Comparison of ENCODE assay signal across 37 cellular contexts in the genomic region with DNA sequence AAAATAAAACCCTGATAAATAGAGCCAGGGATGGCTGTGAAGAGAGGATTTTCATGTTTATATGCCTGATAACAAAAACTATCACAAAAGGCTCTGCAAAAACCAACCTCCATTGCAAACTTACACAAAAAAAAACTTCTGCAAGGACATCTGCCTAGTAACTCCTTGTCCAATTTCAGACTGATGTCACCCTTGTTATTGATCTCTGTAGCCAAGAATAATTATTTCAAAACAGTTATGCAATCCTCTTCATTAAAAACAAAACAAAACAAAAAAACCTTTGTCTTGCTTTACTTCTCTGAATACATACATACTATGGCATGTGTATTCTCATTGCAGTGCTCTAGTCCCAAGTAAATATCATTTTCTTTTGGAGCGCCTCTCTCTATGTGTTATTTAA.
"Had no signal": no experiment of that assay in that cellular context is flagged by ENCODE, and none has a peak within 500 bp of the region (broad histone marks: within the 10 kb centered on the region; RNA-seq: fewer than 3 reads in every experiment).

No MANE protein-coding gene starts in this region.

- H3K4me3 Mint-ChIP-seq: activated CD4-positive, alpha-beta memory T cell treated with anti-CD3 and anti-CD28 coated beads, Interleukin-2, amount 10 ng/mL, durations not matched to agents 7 days and 5 days; activated CD8-positive, alpha-beta memory T cell treated with anti-CD3 and anti-CD28 coated beads, Interleukin-2, amount 10 ng/mL, durations not matched to agents 7 days and 5 days; activated naive CD4-positive, alpha-beta T cell treated with anti-CD3 and anti-CD28 coated beads, Interleukin-2, amount 10 ng/mL, durations not matched to agents 7 days and 5 days; activated naive CD8-positive, alpha-beta T cell; activated naive CD8-positive, alpha-beta T cell treated with anti-CD3 and anti-CD28 coated beads, Interleukin-2, amount 50 U/mL, for 24 hours; brain had no signal

- H3K9me3 Mint-ChIP-seq: activated CD4-positive, alpha-beta memory T cell treated with anti-CD3 and anti-CD28 coated beads, Interleukin-2, amount 10 ng/mL, durations not matched to agents 7 days and 5 days had no signal

- H3K36me3 ChIP-seq: Peyer's patch, SJSA1, WERI-Rb-1 had no signal

- H3K9me3 ChIP-seq: Peyer's patch had no signal

- H3K4me3 ChIP-seq: Peyer's patch, SJSA1 had no signal

- H3K27me3 Mint-ChIP-seq: brain had no signal

- H3K27ac Mint-ChIP-seq: activated CD4-positive, alpha-beta memory T cell treated with anti-CD3 and anti-CD28 coated beads, Interleukin-2, amount 10 ng/mL, durations not matched to agents 7 days and 5 days; activated CD8-positive, alpha-beta memory T cell treated with anti-CD3 and anti-CD28 coated beads, Interleukin-2, amount 10 ng/mL, durations not matched to agents 7 days and 5 days; activated naive CD4-positive, alpha-beta T cell treated with anti-CD3 and anti-CD28 coated beads, Interleukin-2, amount 10 ng/mL, durations not matched to agents 7 days and 5 days; activated naive CD8-positive, alpha-beta T cell; activated naive CD8-positive, alpha-beta T cell treated with anti-CD3 and anti-CD28 coated beads, Interleukin-2, amount 50 U/mL, for 24 hours; brain had no signal

- DNase-seq: activated CD4-positive, alpha-beta memory T cell treated with anti-CD3 and anti-CD28 coated beads, Interleukin-2, amount 10 ng/mL, durations not matched to agents 7 days and 5 days; activated CD4-positive, alpha-beta T cell treated with anti-CD3 and anti-CD28 coated beads for 1 hour; activated CD4-positive, alpha-beta T cell treated with anti-CD3 and anti-CD28 coated beads for 48 hours; activated CD4-positive, CD25-positive, alpha-beta regulatory T cell; activated CD8-positive, alpha-beta memory T cell treated with anti-CD3 and anti-CD28 coated beads for 24 hours; activated CD8-positive, alpha-beta memory T cell treated with anti-CD3 and anti-CD28 coated beads, Interleukin-2, amount 10 ng/mL, durations not matched to agents 7 days and 5 days; activated CD8-positive, alpha-beta memory T cell treated with anti-CD3 and anti-CD28 coated beads, Interleukin-2, amount 50 U/mL, for 48 hours; activated effector memory CD4-positive, alpha-beta T cell treated with Interleukin-2 at 50 U/mL for 16 hours; activated naive CD4-positive, alpha-beta T cell treated with anti-CD3 and anti-CD28 coated beads, Interleukin-2, amount 10 ng/mL, durations not matched to agents 7 days and 5 days; activated naive CD8-positive, alpha-beta T cell treated with anti-CD3 and anti-CD28 coated beads, Interleukin-2, amount 50 U/mL, for 24 hours; activated T-cell treated with anti-CD3 and anti-CD28 coated beads, Interleukin-2, amount 50 U/mL, for 48 hours; anterior cingulate cortex; caudate nucleus; MM.1S; MV-4-11; NCI-H1092; NCI-H146; NCI-H187; NCI-H2029 treated with DMSO at 0.1 percent for 48 hours; NCI-H226; NCI-H446 treated with DMSO at 0.1 percent for 48 hours; NCI-H524; NCI-H69; PC-3; Peyer's patch; RPMI8226; SHP77 treated with DMSO at 0.1 percent for 48 hours; SW 1271; T-helper 1 cell; T-helper 2 cell; T-helper 9 cell; WERI-Rb-1 had no signal

- H3K36me3 Mint-ChIP-seq: activated naive CD4-positive, alpha-beta T cell treated with anti-CD3 and anti-CD28 coated beads, Interleukin-2, amount 10 ng/mL, durations not matched to agents 7 days and 5 days; brain had no signal

- H3K9ac ChIP-seq: KMS-11 had no signal

- H3K27ac ChIP-seq: KMS-11, SJSA1, WERI-Rb-1 had no signal

- H3K27me3 ChIP-seq: Peyer's patch, SJSA1 had no signal

- H3K4me1 Mint-ChIP-seq: activated CD4-positive, alpha-beta memory T cell treated with anti-CD3 and anti-CD28 coated beads, Interleukin-2, amount 10 ng/mL, durations not matched to agents 7 days and 5 days; activated CD8-positive, alpha-beta memory T cell treated with anti-CD3 and anti-CD28 coated beads, Interleukin-2, amount 10 ng/mL, durations not matched to agents 7 days and 5 days; activated naive CD4-positive, alpha-beta T cell treated with anti-CD3 and anti-CD28 coated beads, Interleukin-2, amount 10 ng/mL, durations not matched to agents 7 days and 5 days; activated naive CD8-positive, alpha-beta T cell treated with anti-CD3 and anti-CD28 coated beads, Interleukin-2, amount 50 U/mL, for 24 hours; brain had no signal

- ATAC-seq: activated CD8-positive, alpha-beta memory T cell treated with anti-CD3 and anti-CD28 coated beads, Interleukin-2, amount 10 ng/mL, durations not matched to agents 7 days and 5 days; activated naive CD8-positive, alpha-beta T cell treated with anti-CD3 and anti-CD28 coated beads, Interleukin-2, amount 50 U/mL, for 24 hours; PC-3; SK-N-SH treated with all-trans-retinoic acid at 6 μM for 48 hours had no signal

- H3K4me1 ChIP-seq: Peyer's patch, SJSA1 had no signal
